ENCODE assay signal across 8 cellular contexts in the genomic region with DNA sequence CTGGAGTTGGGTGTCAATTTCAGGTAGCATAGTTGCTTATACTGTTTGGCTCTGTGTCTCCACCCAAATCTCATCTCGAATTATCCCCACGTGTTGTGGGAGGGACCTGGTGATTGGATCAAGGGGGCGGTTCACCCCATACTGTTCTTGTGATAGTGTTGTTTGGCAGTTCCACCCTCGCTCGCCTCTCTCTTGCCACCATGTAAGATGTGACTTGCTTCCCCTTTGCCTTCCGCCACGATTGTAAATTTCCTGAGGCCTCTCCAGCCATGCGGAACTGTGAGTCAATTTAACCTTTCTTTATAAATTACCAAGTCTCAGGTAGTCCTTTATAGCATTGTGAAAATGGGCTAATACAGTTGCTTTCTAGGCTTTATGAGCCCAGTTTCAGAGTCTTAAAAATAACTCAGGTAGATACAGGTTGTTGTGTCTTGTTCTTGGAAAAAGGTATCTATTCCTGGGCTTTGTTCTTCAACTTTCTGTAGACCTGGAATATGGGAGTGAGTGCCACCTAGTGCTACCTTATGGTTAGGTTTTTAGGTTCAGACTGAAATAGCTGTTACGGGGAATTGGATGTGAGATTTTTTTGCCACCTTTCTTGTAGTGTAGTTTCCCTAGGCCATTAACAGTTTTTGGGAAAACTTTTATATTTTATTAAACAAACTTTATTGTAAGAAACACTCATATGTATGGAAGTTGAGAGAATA. TPM values are rescaled to one million over a fixed set of nuclear protein-coding genes. Genes with fewer than 3 reads are reported as not detected.
DNase-seq lines count a peak whose midpoint lies in the region; ATAC-seq, FAIRE-seq and TF ChIP-seq lines count a peak whose summit lies in the region.

No MANE protein-coding gene starts in this region.

- ATAC-seq in activated CD8-positive, alpha-beta memory T cell treated with anti-CD3 and anti-CD28 coated beads, Interleukin-2, amount 10 ng/mL, durations not matched to agents 7 days and 5 days, result no peak

- H3K4me2 ChIP-seq in parathyroid adenoma (ENCODE audit: low read length), result no peak overlapping the region

- H3K27ac Mint-ChIP-seq in activated CD8-positive, alpha-beta memory T cell treated with anti-CD3 and anti-CD28 coated beads, Interleukin-2, amount 10 ng/mL, durations not matched to agents 7 days and 5 days, result peak overlapping the region; percentile 29

- DNase-seq in activated CD8-positive, alpha-beta memory T cell treated with anti-CD3 and anti-CD28 coated beads, Interleukin-2, amount 10 ng/mL, durations not matched to agents 7 days and 5 days, result no peak
- no peak for DNase-seq in activated CD8-positive, alpha-beta memory T cell treated with anti-CD3 and anti-CD28 coated beads for 24 hours
- DNase-seq in NB4 (ENCODE audit: low read depth), result no peak
- no peak for DNase-seq in retina
- no peak for DNase-seq in activated CD4-positive, alpha-beta T cell treated with anti-CD3 and anti-CD28 coated beads for 1 hour
- DNase-seq in foreskin melanocyte, result no peak

- peaks cover 73% of the 10 kb centered on the region for H3K36me3 Mint-ChIP-seq in activated CD8-positive, alpha-beta memory T cell treated with anti-CD3 and anti-CD28 coated beads, Interleukin-2, amount 10 ng/mL, durations not matched to agents 7 days and 5 days

- H3K4me1 ChIP-seq in parathyroid adenoma, result no peaks in the 10 kb centered on the region

- peak; percentile 38 for FAIRE-seq in colon (lab: Jason Lieb, UNC)

- peaks cover 70% of the 10 kb centered on the region for H3K4me1 Mint-ChIP-seq in activated CD8-positive, alpha-beta memory T cell treated with anti-CD3 and anti-CD28 coated beads, Interleukin-2, amount 10 ng/mL, durations not matched to agents 7 days and 5 days

- no peaks in the 10 kb centered on the region for H3K9me3 ChIP-seq in parathyroid adenoma (ENCODE audit: control insufficient read depth, low read length)

- CTCF ChIA-PET in activated CD8-positive, alpha-beta memory T cell treated with anti-CD3 and anti-CD28 coated beads, Interleukin-2, amount 10 ng/mL, durations not matched to agents 7 days and 5 days (lab: Charles Lee), result no interaction called here

- no peak overlapping the region for H3K4me3 Mint-ChIP-seq in activated CD8-positive, alpha-beta memory T cell treated with anti-CD3 and anti-CD28 coated beads, Interleukin-2, amount 10 ng/mL, durations not matched to agents 7 days and 5 days

- no peaks in the 10 kb centered on the region for H3K27me3 ChIP-seq in parathyroid adenoma (ENCODE audit: control insufficient read depth, insufficient read depth, low read length)

- no peaks in the 10 kb centered on the region for H3K27me3 Mint-ChIP-seq in activated CD8-positive, alpha-beta memory T cell treated with anti-CD3 and anti-CD28 coated beads, Interleukin-2, amount 10 ng/mL, durations not matched to agents 7 days and 5 days

- H3K9ac ChIP-seq in parathyroid adenoma, result no peak overlapping the region

- H3K79me2 ChIP-seq in parathyroid adenoma, result no peaks in the 10 kb centered on the region

- H3K4me3 ChIP-seq in NB4 (ENCODE audit: low read depth, low read length) (no peak overlapping the region), parathyroid adenoma (ENCODE audit: low read depth, low read length) (no peak overlapping the region)

- no peak for TF ChIP-seq POLR2A in NB4 (IDR thresholded peaks at IDR 0.05; ENCODE audit: extremely low read depth, insufficient read length)

- H2AFZ ChIP-seq in parathyroid adenoma, result no peak overlapping the region

- TF ChIP-seq CTCF in NB4 (IDR thresholded peaks at IDR 0.05; ENCODE audit: low read depth, low read length), result peak; percentile 11
- peak; percentile 20 for TF ChIP-seq CTCF in parathyroid adenoma (IDR thresholded peaks at IDR 0.05)

- H3K9me3 Mint-ChIP-seq in activated CD8-positive, alpha-beta memory T cell treated with anti-CD3 and anti-CD28 coated beads, Interleukin-2, amount 10 ng/mL, durations not matched to agents 7 days and 5 days (ENCODE audit: low read depth), result no peaks in the 10 kb centered on the region

- no peak overlapping the region for H3K27ac ChIP-seq in parathyroid adenoma

- H3K36me3 ChIP-seq in parathyroid adenoma (ENCODE audit: control insufficient read depth, insufficient read depth, low read length), result no peaks in the 10 kb centered on the region

RNA-seq across cellular contexts. Expression of a gene that starts 15.6 kb away (rescaled TPM):
- total RNA-seq in activated CD8-positive, alpha-beta memory T cell treated with anti-CD3 and anti-CD28 coated beads, Interleukin-2, amount 10 ng/mL, durations not matched to agents 7 days and 5 days, result 100 to 1,000 TPM; 782 to 877 TPM

RNA-seq across cellular contexts. Expression of a gene that starts 19.8 kb away (rescaled TPM):
- total RNA-seq in activated CD8-positive, alpha-beta memory T cell treated with anti-CD3 and anti-CD28 coated beads, Interleukin-2, amount 10 ng/mL, durations not matched to agents 7 days and 5 days, result 10 to 100 TPM; 10.0 to 18.5 TPM
